ENCODE assay signal across 27 cellular contexts in genomic region chr22:16960884-16961249, GRCh38. TPM values are rescaled to one million over a fixed set of nuclear protein-coding genes. Genes with fewer than 3 reads are reported as not detected.
DNase-seq lines count a peak whose midpoint lies in the region; ATAC-seq and TF ChIP-seq lines count a peak whose summit lies in the region.
"Had no signal": no experiment of that assay in that cellular context is flagged by ENCODE, and none has a peak within 500 bp of the region (broad histone marks: within the 10 kb centered on the region; RNA-seq: fewer than 3 reads in every experiment).

No MANE protein-coding gene starts in this region.

- no peak for DNase-seq in stimulated activated naive CD8-positive, alpha-beta T cell treated with anti-CD3 and anti-CD28 coated beads, Interleukin-15, amount 100 ng/mL, for 72 hours
- DNase-seq in HEK293T (ENCODE audit: extremely low spot score) (peak; percentile 5), mesenteric fat pad (ENCODE audit: low spot score) (peak; percentile 83), COR-L47 (lab: John Stamatoyannopoulos, UW) (no peak), middle frontal gyrus (ENCODE audit: extremely low spot score, low spot score) (no peak), T-helper 2 cell (no peak)
- no peak for DNase-seq in stimulated activated CD4-positive, alpha-beta T cell treated with anti-CD3 and anti-CD28 coated beads, Interleukin-4, amount 100 ng/mL, for 1 hour
- DNase-seq: 8988T; ACHN; C1 segment of cervical spinal cord; Caco-2; CD4-positive, alpha-beta memory T cell; GDM1; Kasumi-1; NCI-H1092 treated with DMSO at 0.1 percent for 48 hours; NCI-H1436; NCI-H187 treated with DMSO at 0.1 percent for 48 hours; NCI-H446 treated with DMSO at 0.1 percent for 48 hours; NCI-H526; NCI-H82; NK-92 treated with Interleukin-12 subunit alpha and Interleukin-12 subunit beta, amount 100 ng/mL, for 24 hours; PC-3; SJCRH30 had no signal

- no peaks in the 10 kb centered on the region for H3K9me3 Mint-ChIP-seq in stimulated activated naive CD8-positive, alpha-beta T cell treated with anti-CD3 and anti-CD28 coated beads, Interleukin-15, Interleukin-2, amounts not matched to agents 100 ng/mL and 50 ng/mL, for 24 hours
- no peaks in the 10 kb centered on the region for H3K9me3 Mint-ChIP-seq in stimulated activated naive CD8-positive, alpha-beta T cell treated with anti-CD3 and anti-CD28 coated beads, Interleukin-15, amount 100 ng/mL, for 72 hours
- H3K9me3 Mint-ChIP-seq: CD4-positive, alpha-beta memory T cell had no signal

- peak overlapping the region; percentile 21 for H3K27ac Mint-ChIP-seq in stimulated activated naive CD8-positive, alpha-beta T cell treated with anti-CD3 and anti-CD28 coated beads, Interleukin-15, Interleukin-2, amounts not matched to agents 100 ng/mL and 50 ng/mL, for 24 hours
- H3K27ac Mint-ChIP-seq in stimulated activated naive CD8-positive, alpha-beta T cell treated with anti-CD3 and anti-CD28 coated beads, Interleukin-15, amount 100 ng/mL, for 72 hours: no peak overlapping the region
- H3K27ac Mint-ChIP-seq: CD4-positive, alpha-beta memory T cell; GM23338 had no signal

- no peaks in the 10 kb centered on the region for H3K36me3 Mint-ChIP-seq in stimulated activated naive CD8-positive, alpha-beta T cell treated with anti-CD3 and anti-CD28 coated beads, Interleukin-15, Interleukin-2, amounts not matched to agents 100 ng/mL and 50 ng/mL, for 24 hours (ENCODE audit: low read depth)
- H3K36me3 Mint-ChIP-seq: CD4-positive, alpha-beta memory T cell had no signal

- H3K4me1 Mint-ChIP-seq in stimulated activated naive CD8-positive, alpha-beta T cell treated with anti-CD3 and anti-CD28 coated beads, Interleukin-15, Interleukin-2, amounts not matched to agents 100 ng/mL and 50 ng/mL, for 24 hours (ENCODE audit: low read depth): peaks cover 2% of the 10 kb centered on the region
- peaks cover 7% of the 10 kb centered on the region for H3K4me1 Mint-ChIP-seq in stimulated activated naive CD8-positive, alpha-beta T cell treated with anti-CD3 and anti-CD28 coated beads, Interleukin-15, amount 100 ng/mL, for 72 hours
- H3K4me1 Mint-ChIP-seq: GM23338 had no signal

- H3K27me3 Mint-ChIP-seq in stimulated activated naive CD8-positive, alpha-beta T cell treated with anti-CD3 and anti-CD28 coated beads, Interleukin-15, Interleukin-2, amounts not matched to agents 100 ng/mL and 50 ng/mL, for 24 hours: no peaks in the 10 kb centered on the region
- H3K27me3 Mint-ChIP-seq in stimulated activated naive CD8-positive, alpha-beta T cell treated with anti-CD3 and anti-CD28 coated beads, Interleukin-15, amount 100 ng/mL, for 72 hours: no peaks in the 10 kb centered on the region
- H3K27me3 Mint-ChIP-seq: CD4-positive, alpha-beta memory T cell had no signal

- no peak overlapping the region for H3K4me3 Mint-ChIP-seq in stimulated activated naive CD8-positive, alpha-beta T cell treated with anti-CD3 and anti-CD28 coated beads, Interleukin-15, Interleukin-2, amounts not matched to agents 100 ng/mL and 50 ng/mL, for 24 hours
- H3K4me3 Mint-ChIP-seq in stimulated activated naive CD8-positive, alpha-beta T cell treated with anti-CD3 and anti-CD28 coated beads, Interleukin-15, amount 100 ng/mL, for 72 hours: no peak overlapping the region
- H3K4me3 Mint-ChIP-seq: CD4-positive, alpha-beta memory T cell; GM23338 had no signal

- CTCF ChIA-PET in HEK293T (lab: Yijun Ruan, JAX): no interaction called here

- POLR2A ChIA-PET in HEK293T (lab: Yijun Ruan, JAX): no interaction called here

- no peak for ATAC-seq in stimulated activated naive CD8-positive, alpha-beta T cell treated with anti-CD3 and anti-CD28 coated beads, Interleukin-15, amount 100 ng/mL, for 72 hours
- ATAC-seq: GM23338, PC-3, SK-N-SH treated with all-trans-retinoic acid at 6 μM for 48 hours had no signal

TF ChIP-seq in HEK293T, 16 proteins besides CTCF, POLR2A, EP300 and RAD21:
- no peak for TF ChIP-seq BHLHE40 (IDR thresholded peaks at IDR 0.05; ENCODE audit: borderline replicate concordance)
TF ChIP-seq in HEK293T: peak in this region for 0.

RNA-seq across cellular contexts. Expression of gene GAB4, which starts 47.2 kb away (rescaled TPM):
- total RNA-seq in mesenteric fat pad: not detected
- total RNA-seq: Caco-2; CD4-positive, alpha-beta memory T cell; M059J; PC-3; SJCRH30 had no signal

Comparison
In these comparisons a context has a peak if more than half of its experiments do, and no peak if none do; other contexts are left out.
1. DNase-seq: peak in HEK293T (single experiment) and mesenteric fat pad (single experiment); none in stimulated activated naive CD8-positive, alpha-beta T cell treated with anti-CD3 and anti-CD28 coated beads, Interleukin-15, amount 100 ng/mL, for 72 hours (0 of 2), COR-L47 (single experiment), middle frontal gyrus (single experiment), stimulated activated CD4-positive, alpha-beta T cell treated with anti-CD3 and anti-CD28 coated beads, Interleukin-4, amount 100 ng/mL, for 1 hour (single experiment) and T-helper 2 cell (0 of 5).